Comparison of ENCODE assay signal across 23 cellular contexts in genomic region chr11:108748971-108749370, GRCh38.
"Had no signal": no experiment of that assay in that cellular context is flagged by ENCODE, and none has a peak within 500 bp of the region (broad histone marks: within the 10 kb centered on the region; RNA-seq: fewer than 3 reads in every experiment).

No MANE protein-coding gene starts in this region.

- DNase-seq: colonic mucosa; cortex of kidney; dermis blood vessel endothelial cell; dorsolateral prefrontal cortex; effector CD4-positive, alpha-beta T cell; effector CD8-positive, alpha-beta T cell; effector memory CD4-positive, alpha-beta T cell; effector memory CD8-positive, alpha-beta T cell; endodermal cell; erythroblast; esophagus squamous epithelium; foreskin fibroblast; foreskin keratinocyte; gastrocnemius medialis; glutamatergic neuron; head of caudate nucleus; heart left ventricle; heart right ventricle had no signal

- H3K9me3 ChIP-seq: colonic mucosa, esophagus muscularis mucosa, esophagus squamous epithelium, gastrocnemius medialis, gastroesophageal sphincter, heart left ventricle, heart right ventricle had no signal

- H3K4me3 ChIP-seq: colonic mucosa, coronary artery, dorsolateral prefrontal cortex, esophagus muscularis mucosa, esophagus squamous epithelium, gastrocnemius medialis, gastroesophageal sphincter, heart left ventricle, heart right ventricle had no signal

- H3K4me1 ChIP-seq: colonic mucosa, foreskin keratinocyte, heart left ventricle had no signal

- H3K27me3 ChIP-seq: colonic mucosa, dorsolateral prefrontal cortex, esophagus muscularis mucosa, esophagus squamous epithelium, foreskin keratinocyte, gastrocnemius medialis, gastroesophageal sphincter, heart left ventricle, heart right ventricle had no signal

- ATAC-seq: effector memory CD8-positive, alpha-beta T cell; esophagus mucosa; foreskin keratinocyte; gastrocnemius medialis; gastroesophageal sphincter; heart left ventricle; heart right ventricle had no signal

- H3K36me3 ChIP-seq: colonic mucosa, esophagus muscularis mucosa, esophagus squamous epithelium, gastroesophageal sphincter, heart left ventricle had no signal

- H3K27ac ChIP-seq: colonic mucosa, coronary artery, dorsolateral prefrontal cortex, epithelial cell of prostate, esophagus muscularis mucosa, esophagus squamous epithelium, foreskin keratinocyte, gastrocnemius medialis, gastroesophageal sphincter, heart left ventricle, heart right ventricle had no signal
